8 cellular contexts compared by ENCODE assay signal in genomic region chr5:76175051-76175666, GRCh38.
A peak's percentile ranks its signal among the peaks of the same experiment; 100 is the strongest.
DNase-seq lines count a peak whose midpoint lies in the region; ATAC-seq, FAIRE-seq and TF ChIP-seq lines count a peak whose summit lies in the region.

No MANE protein-coding gene starts in this region.

- DNase-seq in G401 (ENCODE audit: low spot score) (peak; percentile 39), H54 (ENCODE audit: insufficient read length, low spot score) (peak; percentile 84), NCI-H1105 treated with DMSO at 0.1 percent for 48 hours (lab: John Stamatoyannopoulos, UW) (peak; percentile 47), cerebellar cortex (ENCODE audit: low spot score) (peak; percentile 56), medulla oblongata (ENCODE audit: extremely low spot score) (peak; percentile 63), sigmoid colon (no peak)
- peak; percentile 42 to 50 for DNase-seq in stimulated activated naive CD8-positive, alpha-beta T cell treated with anti-CD3 and anti-CD28 coated beads, Interleukin-15, amount 100 ng/mL, for 72 hours

- in situ Hi-C loops in G401 (cut with HindIII; ENCODE audit: low sequenced_read_pairs) = no loop called here

- no peaks in the 10 kb centered on the region for H3K9me3 Mint-ChIP-seq in stimulated activated naive CD8-positive, alpha-beta T cell treated with anti-CD3 and anti-CD28 coated beads, Interleukin-15, amount 100 ng/mL, for 72 hours

- no peak overlapping the region for H3K4me3 ChIP-seq in sigmoid colon

- H3K27me3 Mint-ChIP-seq in stimulated activated naive CD8-positive, alpha-beta T cell treated with anti-CD3 and anti-CD28 coated beads, Interleukin-15, amount 100 ng/mL, for 72 hours = peaks cover 8% of the 10 kb centered on the region

- intact Hi-C loops in sigmoid colon (cut with DNase I) = no loop called here

- TF ChIP-seq CTCF in VCaP (conservative IDR thresholded peaks at IDR 0.05) (peak; percentile 84), sigmoid colon (IDR thresholded peaks at IDR 0.05) (peak in 1 of 4 experiments; percentile 24)

- H3K27ac ChIP-seq in VCaP (no peak overlapping the region), sigmoid colon (no peak overlapping the region)

- no peak overlapping the region for H3K27ac Mint-ChIP-seq in stimulated activated naive CD8-positive, alpha-beta T cell treated with anti-CD3 and anti-CD28 coated beads, Interleukin-15, amount 100 ng/mL, for 72 hours

- H3K4me1 ChIP-seq in sigmoid colon = no peaks in the 10 kb centered on the region

- 24 to 33% methylated on average over 6 of the region's 6 CpGs for WGBS in sigmoid colon, 2 donors

- ATAC-seq in stimulated activated naive CD8-positive, alpha-beta T cell treated with anti-CD3 and anti-CD28 coated beads, Interleukin-15, amount 100 ng/mL, for 72 hours = no peak

- H3K4me1 Mint-ChIP-seq in stimulated activated naive CD8-positive, alpha-beta T cell treated with anti-CD3 and anti-CD28 coated beads, Interleukin-15, amount 100 ng/mL, for 72 hours = peaks cover 19% of the 10 kb centered on the region

- peak; percentile 65 for FAIRE-seq in H54 (lab: Jason Lieb, UNC)

- H3K27me3 ChIP-seq in sigmoid colon = no peaks in the 10 kb centered on the region

- no peaks in the 10 kb centered on the region for H3K9me3 ChIP-seq in sigmoid colon

- peak overlapping the region; percentile 3 to 52 for H3K4me3 Mint-ChIP-seq in stimulated activated naive CD8-positive, alpha-beta T cell treated with anti-CD3 and anti-CD28 coated beads, Interleukin-15, amount 100 ng/mL, for 72 hours

- H3K36me3 ChIP-seq in sigmoid colon = no peaks in the 10 kb centered on the region

- TF ChIP-seq EP300 in sigmoid colon (IDR thresholded peaks at IDR 0.05) = no peak

- TF ChIP-seq POLR2A in H54 (IDR thresholded peaks at IDR 0.05; ENCODE audit: low read depth, low read length) = no peak
- no peak for TF ChIP-seq POLR2A in sigmoid colon (IDR thresholded peaks at IDR 0.05)
